In genomic region chr3:10164546-10165393, GRCh38 we compare ENCODE assay signal across 1 cellular context.
TF ChIP-seq lines count a peak whose summit lies in the region.

IRAK2 (plus strand) TSS chr3:10164919; CDS start chr3:10164955, 36 bp downstream.

TF ChIP-seq in K562, 482 proteins besides CTCF, POLR2A, EP300 and RAD21 (continued from another document and continues in another):
- TF ChIP-seq BHLHE40 (IDR thresholded peaks at IDR 0.05; ENCODE audit: low read length) (peak; percentile 5; the same call in 1 of the 2 replicates), RBFOX2 (IDR thresholded peaks at IDR 0.05; ENCODE audit: low read depth, low read length) (peak; percentile 79), FOXA3 (CRISPR knock-in tag; conservative IDR thresholded peaks at IDR 0.05 in 1 of 2, IDR thresholded peaks at IDR 0.05 in 1 of 2) (peak in 1 of 2 experiments; percentile 68; a peak in 1 of 4 replicates), CBX1 (IDR thresholded peaks at IDR 0.05; ENCODE audit: low read depth) (no peak), CC2D1A (IDR thresholded peaks at IDR 0.05) (no peak), NUFIP1 (IDR thresholded peaks at IDR 0.05; ENCODE audit: partially characterized antibody) (no peak), POU5F1 (IDR thresholded peaks at IDR 0.05; ENCODE audit: borderline replicate concordance, low read depth, low read length, partially characterized antibody) (no peak), ZBTB9 (CRISPR knock-in tag; IDR thresholded peaks at IDR 0.05) (peak; percentile 73; the same call in 1 of the 2 replicates), GATAD2A (IDR thresholded peaks at IDR 0.05) (0 out of 2 replicates have a peak, but pooled peaks have one; percentile 23), SUPT5H (IDR thresholded peaks at IDR 0.05) (peak; percentile 47; the same call in 1 of the 2 replicates), MEIS2 (IDR thresholded peaks at IDR 0.05; ENCODE audit: partially characterized antibody) (no peak), SRSF7 (optimal IDR thresholded peaks at IDR 0.05; ENCODE audit: low read depth, low read length) (no peak), ATF1 (CRISPR knock-in tag; IDR thresholded peaks at IDR 0.05) (no peak), ATF1 (tag; IDR thresholded peaks at IDR 0.05) (peak; percentile 70), PHF20 (IDR thresholded peaks at IDR 0.05; ENCODE audit: partially characterized antibody) (peak; percentile 53), SP1 (CRISPR knock-in tag; IDR thresholded peaks at IDR 0.05) (peak; percentile 94), ATF7 (IDR thresholded peaks at IDR 0.05) (peak; percentile 40), WHSC1 (IDR thresholded peaks at IDR 0.05; ENCODE audit: low read length) (no peak), REST (CRISPR knock-in tag; IDR thresholded peaks at IDR 0.05; ENCODE audit: low read depth) (peak; percentile 80; the same call in 1 of the 2 replicates), VEZF1 (CRISPR knock-in tag; IDR thresholded peaks at IDR 0.05) (peak; percentile 25; the same call in 1 of the 2 replicates), FIP1L1 (IDR thresholded peaks at IDR 0.05; ENCODE audit: low read depth, low read length, poor library complexity, severe bottlenecking) (peak; percentile 34), CBFB (CRISPR knock-in tag; IDR thresholded peaks at IDR 0.05) (peak; percentile 92), RNF219 (CRISPR knock-in tag; IDR thresholded peaks at IDR 0.05) (no peak), SMARCE1 (IDR thresholded peaks at IDR 0.05) (0 out of 2 replicates have a peak, but pooled peaks have one; percentile 15), SMARCA5 (IDR thresholded peaks at IDR 0.05) (0 out of 2 replicates have a peak, but pooled peaks have one; percentile 13), RREB1 (CRISPR knock-in tag; IDR thresholded peaks at IDR 0.05) (0 out of 2 replicates have a peak, but pooled peaks have one; percentile 44), CBX5 (IDR thresholded peaks at IDR 0.05; ENCODE audit: borderline replicate concordance, low read depth) (peak; percentile 13; the same call in 1 of the 2 replicates), CTBP1 (IDR thresholded peaks at IDR 0.05; ENCODE audit: borderline replicate concordance) (peak; percentile 55; the same call in 1 of the 2 replicates), ZFX (CRISPR knock-in tag; IDR thresholded peaks at IDR 0.05) (peak; percentile 77), ZNF224 (CRISPR knock-in tag; IDR thresholded peaks at IDR 0.05) (no peak), CREM (IDR thresholded peaks at IDR 0.05; ENCODE audit: low read depth) (peak; percentile 27; the same call in 1 of the 2 replicates), MBD2 (IDR thresholded peaks at IDR 0.05; ENCODE audit: borderline replicate concordance, low read depth) (peak; percentile 14; the same call in 1 of the 2 replicates), BRCA1 (IDR thresholded peaks at IDR 0.05) (no peak), BRCA1 (CRISPR knock-in tag; IDR thresholded peaks at IDR 0.05) (no peak), USF1 (CRISPR knock-in tag; IDR thresholded peaks at IDR 0.05) (0 out of 2 replicates have a peak, but pooled peaks have one; percentile 6), PKNOX1 (IDR thresholded peaks at IDR 0.05) (0 out of 2 replicates have a peak, but pooled peaks have one; percentile 8), ZNF639 (CRISPR knock-in tag; conservative IDR thresholded peaks at IDR 0.05 in 1 of 2, IDR thresholded peaks at IDR 0.05 in 1 of 2) (no peak), GTF2E2 (tag; IDR thresholded peaks at IDR 0.05) (no peak), NR4A1 (CRISPR knock-in tag; IDR thresholded peaks at IDR 0.05) (no peak), NR4A1 (tag; IDR thresholded peaks at IDR 0.05) (0 out of 2 replicates have a peak, but pooled peaks have one; percentile 20), IFI16 (CRISPR knock-in tag; IDR thresholded peaks at IDR 0.05) (no peak)
